Comparison of ENCODE assay signal across 21 cellular contexts in genomic region chr18:54204883-54205282, GRCh38.
"Had no signal": no experiment of that assay in that cellular context is flagged by ENCODE, and none has a peak within 500 bp of the region (broad histone marks: within the 10 kb centered on the region; RNA-seq: fewer than 3 reads in every experiment).

No MANE protein-coding gene starts in this region.

- H3K27me3 Mint-ChIP-seq: activated CD4-positive, alpha-beta T cell treated with anti-CD3 and anti-CD28 coated beads, Interleukin-2, amount 10 ng/mL, durations not matched to agents 24 days and 14 days; activated CD8-positive, alpha-beta T cell treated with anti-CD3 and anti-CD28 coated beads for 36 hours; activated T-cell treated with anti-CD3 and anti-CD28 coated beads, Interleukin-2, amount 50 U/mL, for 24 hours had no signal

- H3K9me3 ChIP-seq: gastrocnemius medialis, heart left ventricle, left ventricle myocardium inferior, tibial artery had no signal

- H3K27ac Mint-ChIP-seq: activated CD4-positive, alpha-beta T cell treated with anti-CD3 and anti-CD28 coated beads, Interleukin-2, amount 10 ng/mL, durations not matched to agents 24 days and 14 days; activated CD8-positive, alpha-beta T cell treated with anti-CD3 and anti-CD28 coated beads for 36 hours had no signal

- H3K27ac ChIP-seq: brain microvascular endothelial cell, coronary artery, gastrocnemius medialis, heart left ventricle, left ventricle myocardium inferior had no signal

- H3K4me3 ChIP-seq: coronary artery, gastrocnemius medialis, heart left ventricle, left ventricle myocardium inferior, tibial artery had no signal

- ATAC-seq: activated CD8-positive, alpha-beta T cell treated with anti-CD3 and anti-CD28 coated beads for 36 hours; esophagus mucosa; gastrocnemius medialis had no signal

- DNase-seq: activated CD4-positive, alpha-beta T cell treated with anti-CD3 and anti-CD28 coated beads, Interleukin-2, amount 10 ng/mL, durations not matched to agents 24 days and 14 days; activated CD8-positive, alpha-beta T cell treated with anti-CD3 and anti-CD28 coated beads for 36 hours; activated naive CD4-positive, alpha-beta T cell treated with Interleukin-2 at 50 U/mL for 16 hours; activated T-cell treated with anti-CD3 and anti-CD28 coated beads, Interleukin-2, amount 50 U/mL, for 24 hours; aorta; brain microvascular endothelial cell; effector CD4-positive, alpha-beta T cell; gastrocnemius medialis; heart left ventricle; kidney; left ventricle myocardium inferior; stimulated activated CD4-positive, alpha-beta T cell treated with anti-CD3 and anti-CD28 coated beads, Interleukin-12 subunit alpha, Interleukin-12 subunit beta, amount 100 ng/mL, for 4 hours; stimulated activated CD4-positive, alpha-beta T cell treated with anti-CD3 and anti-CD28 coated beads, Interleukin-1b, Interleukin-23, amount 100 ng/mL, for 48 hours; stimulated activated naive CD4-positive, alpha-beta T cell treated with Interleukin-2 at 50 U/mL for 16 hours; T-helper 9 cell; tibial artery had no signal

- H3K27me3 ChIP-seq: brain microvascular endothelial cell, gastrocnemius medialis, heart left ventricle, tibial artery had no signal

- H3K9me3 Mint-ChIP-seq: activated CD4-positive, alpha-beta T cell treated with anti-CD3 and anti-CD28 coated beads, Interleukin-2, amount 10 ng/mL, durations not matched to agents 24 days and 14 days; activated CD8-positive, alpha-beta T cell treated with anti-CD3 and anti-CD28 coated beads for 36 hours; activated T-cell treated with anti-CD3 and anti-CD28 coated beads, Interleukin-2, amount 50 U/mL, for 24 hours; activated T-helper 2 cell treated with anti-CD3 and anti-CD28 coated beads, Interferon-gamma antibody, Interleukin-2, Interleukin-4, amounts not matched to agents 10 μg/mL and 5 μg/mL and 100 μg/mL, durations not matched to agents 14 hours and 24 hours and 36 hours; neural crest cell had no signal

- FAIRE-seq: kidney, urothelium cell line had no signal

- H3K4me3 Mint-ChIP-seq: activated CD4-positive, alpha-beta T cell treated with anti-CD3 and anti-CD28 coated beads, Interleukin-2, amount 10 ng/mL, durations not matched to agents 24 days and 14 days; activated CD8-positive, alpha-beta T cell treated with anti-CD3 and anti-CD28 coated beads for 36 hours; activated T-cell treated with anti-CD3 and anti-CD28 coated beads, Interleukin-2, amount 50 U/mL, for 24 hours; neural crest cell had no signal
